In the genomic region with DNA sequence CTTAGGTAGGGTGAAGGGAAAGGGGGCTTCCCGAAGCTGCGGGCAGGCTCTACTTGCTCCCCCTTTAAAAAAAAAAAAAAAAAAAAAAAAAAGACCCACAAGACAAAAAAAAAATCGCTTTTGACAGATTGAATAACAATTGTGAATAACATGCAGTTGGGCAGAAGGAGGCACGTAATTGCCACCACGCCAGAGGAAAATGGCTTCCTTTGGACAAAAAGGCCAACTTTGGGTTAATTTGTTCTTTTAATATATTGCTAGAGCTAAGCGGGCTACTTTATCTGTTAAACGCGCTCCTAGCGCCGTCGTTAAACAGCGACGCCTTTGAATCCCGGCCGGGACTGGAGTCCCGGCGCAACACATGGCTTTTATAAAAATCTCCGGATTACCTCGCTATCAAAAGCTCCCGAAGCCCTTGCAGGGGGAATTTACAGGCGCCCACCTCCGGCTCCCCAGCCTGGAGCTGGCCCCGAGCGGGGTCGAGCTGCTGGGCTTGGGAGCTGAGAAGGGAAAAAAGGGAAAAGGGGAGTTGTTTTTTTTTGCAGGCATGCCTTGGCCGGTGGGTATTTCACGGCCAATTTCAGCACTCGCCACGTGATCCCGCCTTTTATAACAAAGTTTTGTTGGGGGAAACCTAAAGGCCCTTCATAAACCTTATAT, we compare ENCODE assay signal across 9 cellular contexts. TPM values are rescaled to one million over a fixed set of nuclear protein-coding genes. Genes with fewer than 3 reads are reported as not detected.
DNase-seq lines count a peak whose midpoint lies in the region; ATAC-seq and TF ChIP-seq lines count a peak whose summit lies in the region.
"Had no signal": no experiment of that assay in that cellular context is flagged by ENCODE, and none has a peak within 500 bp of the region (broad histone marks: within the 10 kb centered on the region; RNA-seq: fewer than 3 reads in every experiment).

No MANE protein-coding gene starts in this region.

- H3K4me3 ChIP-seq in SJSA1 (peak overlapping the region; percentile 65), foreskin fibroblast (ENCODE audit: low read depth in 1 of 2, low read length in 2 of 2) (peak overlapping the region; percentile 59 to 93)

- no peaks in the 10 kb centered on the region for H3K9me3 Mint-ChIP-seq in T-helper 1 cell treated with Interleukin-12 subunit alpha and Interleukin-12 subunit beta and Interleukin-4 antibody, amounts not matched to agents 30 μg/mL and 1 μg/mL, for 36 hours
- no peaks in the 10 kb centered on the region for H3K9me3 Mint-ChIP-seq in stimulated activated effector memory CD8-positive, alpha-beta T cell treated with anti-CD3 and anti-CD28 coated beads, Interleukin-12 subunit alpha, Interleukin-12 subunit beta, amount 100 ng/mL, for 72 hours

- H3K4me1 Mint-ChIP-seq in T-helper 1 cell treated with Interleukin-12 subunit alpha and Interleukin-12 subunit beta and Interleukin-4 antibody, amounts not matched to agents 30 μg/mL and 1 μg/mL, for 36 hours (ENCODE audit: low read depth), result peaks cover 23% of the 10 kb centered on the region
- peaks cover 50% of the 10 kb centered on the region for H3K4me1 Mint-ChIP-seq in stimulated activated effector memory CD8-positive, alpha-beta T cell treated with anti-CD3 and anti-CD28 coated beads, Interleukin-12 subunit alpha, Interleukin-12 subunit beta, amount 100 ng/mL, for 72 hours

- DNase-seq in T-helper 1 cell, result no peak
- DNase-seq in SJSA1 (ENCODE audit: low read depth in 1 of 2, low spot score in 2 of 2), result peak; percentile 42 to 81
- DNase-seq in foreskin fibroblast, result peak in 1 of 2 donors; percentile 57
- no peak for DNase-seq in stimulated activated effector memory CD8-positive, alpha-beta T cell treated with anti-CD3 and anti-CD28 coated beads, Interleukin-12 subunit alpha, Interleukin-12 subunit beta, amount 100 ng/mL, for 72 hours (ENCODE audit: low spot score in 2 of 2)
- DNase-seq in central memory CD4-positive, alpha-beta T cell, result no peak
- no peak for DNase-seq in activated CD4-positive, alpha-beta T cell treated with anti-CD3 and anti-CD28 coated beads for 1 hour

- H3K36me3 Mint-ChIP-seq in T-helper 1 cell treated with Interleukin-12 subunit alpha and Interleukin-12 subunit beta and Interleukin-4 antibody, amounts not matched to agents 30 μg/mL and 1 μg/mL, for 36 hours (ENCODE audit: low read depth), result peaks cover 4% of the 10 kb centered on the region
- peaks cover 8% of the 10 kb centered on the region for H3K36me3 Mint-ChIP-seq in stimulated activated effector memory CD8-positive, alpha-beta T cell treated with anti-CD3 and anti-CD28 coated beads, Interleukin-12 subunit alpha, Interleukin-12 subunit beta, amount 100 ng/mL, for 72 hours

- H3K27ac ChIP-seq in SJSA1, result peak overlapping the region; percentile 85

- H3K4me1 ChIP-seq in SJSA1 (replicated peaks), result peaks cover 73% of the 10 kb centered on the region

- peaks cover 86% of the 10 kb centered on the region for H3K27me3 Mint-ChIP-seq in T-helper 1 cell treated with Interleukin-12 subunit alpha and Interleukin-12 subunit beta and Interleukin-4 antibody, amounts not matched to agents 30 μg/mL and 1 μg/mL, for 36 hours (ENCODE audit: low read depth)

- peak overlapping the region; percentile 31 for H3K27ac Mint-ChIP-seq in T-helper 1 cell treated with Interleukin-12 subunit alpha and Interleukin-12 subunit beta and Interleukin-4 antibody, amounts not matched to agents 30 μg/mL and 1 μg/mL, for 36 hours
- no peak overlapping the region for H3K27ac Mint-ChIP-seq in stimulated activated effector memory CD8-positive, alpha-beta T cell treated with anti-CD3 and anti-CD28 coated beads, Interleukin-12 subunit alpha, Interleukin-12 subunit beta, amount 100 ng/mL, for 72 hours

- no peaks in the 10 kb centered on the region for H3K27me3 ChIP-seq in SJSA1 (replicated peaks)

- TF ChIP-seq CTCF in foreskin fibroblast (IDR thresholded peaks at IDR 0.05; ENCODE audit: low read depth, low read length), result no peak

- peaks cover 12% of the 10 kb centered on the region for H3K36me3 ChIP-seq in SJSA1

- H3K4me3 Mint-ChIP-seq in T-helper 1 cell treated with Interleukin-12 subunit alpha and Interleukin-12 subunit beta and Interleukin-4 antibody, amounts not matched to agents 30 μg/mL and 1 μg/mL, for 36 hours, result no peak overlapping the region
- peak overlapping the region; percentile 81 for H3K4me3 Mint-ChIP-seq in stimulated activated effector memory CD8-positive, alpha-beta T cell treated with anti-CD3 and anti-CD28 coated beads, Interleukin-12 subunit alpha, Interleukin-12 subunit beta, amount 100 ng/mL, for 72 hours

- ATAC-seq in stimulated activated effector memory CD8-positive, alpha-beta T cell treated with anti-CD3 and anti-CD28 coated beads, Interleukin-12 subunit alpha, Interleukin-12 subunit beta, amount 100 ng/mL, for 72 hours, result no peak
- no peak for ATAC-seq in HG03571 (IDR thresholded peaks at IDR 0.05; ENCODE audit: unreplicated experiment)

- H3K9me3 ChIP-seq in SJSA1 (replicated peaks), result no peaks in the 10 kb centered on the region

RNA-seq across cellular contexts. Expression of gene HOXA11, which starts 1.2 kb away (rescaled TPM):
- 4.4 and 5.9 TPM in 2 replicates for total RNA-seq in SJSA1 (2014; rRNA removed; shearing (Covaris generic))
- total RNA-seq: pulmonary artery endothelial cell had no signal

RNA-seq across cellular contexts. Expression of gene HOXA10, which starts 9.7 kb away (rescaled TPM):
- 8.6 and 15.5 TPM in 2 replicates for total RNA-seq in SJSA1 (2014; rRNA removed; shearing (Covaris generic))

RNA-seq across cellular contexts. Expression of gene HOXA13, which starts 16.1 kb away (rescaled TPM):
- total RNA-seq in SJSA1 (2014; rRNA removed; shearing (Covaris generic)), result 1.7 and 2.5 TPM in 2 replicates
- total RNA-seq: pulmonary artery endothelial cell had no signal

RNA-seq across cellular contexts. Expression of gene HOXA9, which starts 18.5 kb away (rescaled TPM):
- 7.0 and 16.3 TPM in 2 replicates for total RNA-seq in SJSA1 (2014; rRNA removed; shearing (Covaris generic))

RNA-seq across cellular contexts. Expression of gene HOXA7, which starts 27.3 kb away (rescaled TPM):
- 0.09 and 2.9 TPM in 2 replicates for total RNA-seq in SJSA1 (2014; rRNA removed; shearing (Covaris generic))

Comparison
In these comparisons a context has a peak if more than half of its experiments do, and no peak if none do; other contexts are left out.
1. DNase-seq: peak in SJSA1 (2 of 2); none in T-helper 1 cell (0 of 5), stimulated activated effector memory CD8-positive, alpha-beta T cell treated with anti-CD3 and anti-CD28 coated beads, Interleukin-12 subunit alpha, Interleukin-12 subunit beta, amount 100 ng/mL, for 72 hours (0 of 2), central memory CD4-positive, alpha-beta T cell (single experiment) and activated CD4-positive, alpha-beta T cell treated with anti-CD3 and anti-CD28 coated beads for 1 hour (single experiment).